ENCODE assay signal across 18 cellular contexts in the genomic region with DNA sequence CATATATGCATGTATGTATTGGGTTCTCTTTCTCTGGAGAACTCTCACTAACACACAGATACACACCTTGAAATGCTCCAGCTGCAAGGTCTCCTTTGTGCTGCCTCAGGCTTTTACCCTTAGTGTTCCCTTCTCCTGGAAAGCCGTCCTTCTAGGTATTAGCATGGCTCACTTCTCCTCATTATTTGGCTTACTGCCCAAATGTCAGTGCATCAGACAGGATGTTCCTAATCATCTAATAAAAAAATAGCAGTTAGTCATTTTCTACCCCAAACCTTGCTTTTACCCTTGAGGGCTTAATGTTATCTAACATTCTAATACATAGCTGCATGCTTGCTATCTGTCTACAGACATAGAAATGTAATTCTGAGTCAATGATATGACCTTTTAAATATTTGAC.
DNase-seq lines count a peak whose midpoint lies in the region; ATAC-seq and TF ChIP-seq lines count a peak whose summit lies in the region.
"Had no signal": no experiment of that assay in that cellular context is flagged by ENCODE, and none has a peak within 500 bp of the region (broad histone marks: within the 10 kb centered on the region; RNA-seq: fewer than 3 reads in every experiment).

No MANE protein-coding gene starts in this region.

- H3K27ac ChIP-seq in RWPE1 = no peak overlapping the region

- ATAC-seq in GM19035 (IDR thresholded peaks at IDR 0.05; ENCODE audit: unreplicated experiment) (no peak), GM21529 (IDR thresholded peaks at IDR 0.05; ENCODE audit: unreplicated experiment) (no peak)
- ATAC-seq: Panc1, SK-N-SH treated with all-trans-retinoic acid at 6 μM for 48 hours had no signal

- CTCF ChIA-PET in RWPE1 (lab: Yijun Ruan, JAX) = no interaction called here

- no peak for TF ChIP-seq CTCF in RWPE1 (conservative IDR thresholded peaks at IDR 0.05; ENCODE audit: low read depth)
- TF ChIP-seq CTCF in fibroblast of mammary gland (conservative IDR thresholded peaks at IDR 0.05; ENCODE audit: control insufficient read depth, insufficient read depth, low read depth, low read length) = no peak

- POLR2A ChIA-PET in RWPE1 (lab: Yijun Ruan, JAX; ENCODE audit: low non-redundant PET) = no interaction called here

- peak; percentile 8 for DNase-seq in NCI-H748 (lab: John Stamatoyannopoulos, UW; ENCODE audit: unreplicated experiment)
- DNase-seq in NCI-H748 treated with DMSO at 0.1 percent for 48 hours (lab: John Stamatoyannopoulos, UW) = no peak
- DNase-seq in RWPE1 (ENCODE audit: low spot score) = peak; percentile 13
- peak; percentile 39 for DNase-seq in fibroblast of mammary gland (ENCODE audit: low read depth)
- no peak for DNase-seq in activated CD8-positive, alpha-beta memory T cell treated with anti-CD3 and anti-CD28 coated beads for 24 hours
- DNase-seq in HuH-7 (ENCODE audit: low spot score) = no peak
- DNase-seq: C1 segment of cervical spinal cord, KG1, MG63, NCI-H1092 treated with DMSO at 0.1 percent for 48 hours, NCI-H1694 treated with DMSO at 0.1 percent for 48 hours, NCI-H2107, NCI-H82, SHP77 treated with DMSO at 0.1 percent for 48 hours had no signal

- no peak overlapping the region for H3K4me3 ChIP-seq in fibroblast of mammary gland (ENCODE audit: control insufficient read depth, low read depth, low read length)
- H3K4me3 ChIP-seq: MG63 had no signal

Comparison
In these comparisons a context has a peak if more than half of its experiments do, and no peak if none do; other contexts are left out.
1. DNase-seq: peak in NCI-H748 (single experiment), RWPE1 (single experiment) and fibroblast of mammary gland (single experiment); none in NCI-H748 treated with DMSO at 0.1 percent for 48 hours (single experiment), activated CD8-positive, alpha-beta memory T cell treated with anti-CD3 and anti-CD28 coated beads for 24 hours (single experiment) and HuH-7 (single experiment).